9 cellular contexts compared by ENCODE assay signal in the genomic region with DNA sequence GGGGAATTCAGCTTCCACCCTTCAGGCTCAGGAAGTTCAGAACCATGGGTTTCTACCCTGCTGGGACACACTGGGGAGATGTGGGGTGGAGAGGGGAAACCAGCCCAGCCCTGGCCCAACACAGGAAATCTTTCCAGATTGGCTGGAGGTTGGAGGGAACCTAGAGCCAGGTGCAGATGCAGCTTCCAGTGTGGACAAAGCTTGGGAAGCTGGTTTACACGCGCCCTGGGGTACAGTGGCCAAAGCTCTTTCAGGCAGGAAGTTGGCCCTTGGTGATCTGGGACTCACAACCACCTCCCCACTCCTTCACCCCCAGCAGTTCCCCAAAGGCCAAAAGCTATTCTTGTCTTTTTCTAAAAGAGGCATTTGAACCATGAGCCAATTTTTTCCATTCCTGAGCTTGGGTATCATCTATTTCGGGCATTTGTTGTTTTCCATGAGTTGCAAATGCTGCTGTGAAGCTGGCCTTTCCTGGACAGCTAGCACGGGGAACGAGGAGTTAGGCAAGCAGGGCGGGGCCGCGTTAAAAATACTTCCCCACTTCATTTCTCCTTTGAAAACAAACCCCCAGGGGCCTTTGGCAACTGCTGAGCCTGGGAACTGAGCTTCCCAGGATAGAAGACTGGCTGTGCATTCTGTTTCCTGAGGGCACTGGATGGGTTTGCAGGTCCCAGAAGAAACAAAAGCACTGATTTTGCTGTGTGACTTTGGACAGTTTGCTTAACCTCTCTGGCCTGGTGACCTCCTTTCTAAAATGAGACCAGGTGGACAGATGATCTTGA. TPM values are rescaled to one million over a fixed set of nuclear protein-coding genes. Genes with fewer than 3 reads are reported as not detected.
A peak's percentile ranks its signal among the peaks of the same experiment; 100 is the strongest.
DNase-seq lines count a peak whose midpoint lies in the region; ATAC-seq and TF ChIP-seq lines count a peak whose summit lies in the region.
"Had no signal": no experiment of that assay in that cellular context is flagged by ENCODE, and none has a peak within 500 bp of the region (broad histone marks: within the 10 kb centered on the region; RNA-seq: fewer than 3 reads in every experiment).

No MANE protein-coding gene starts in this region.

- H3K36me3 Mint-ChIP-seq in CD4-positive, alpha-beta memory T cell, result peaks cover 0 to 12% of the 10 kb centered on the region in 2 donors
- H3K36me3 Mint-ChIP-seq: naive thymus-derived CD8-positive, alpha-beta T cell had no signal

- H3K4me1 Mint-ChIP-seq in CD4-positive, alpha-beta memory T cell, result peaks cover 14 to 63% (median 35%) of the 10 kb centered on the region in 4 donors

- peaks cover 51% of the 10 kb centered on the region for H3K4me1 ChIP-seq in CD4-positive, alpha-beta memory T cell (ENCODE audit: insufficient read depth, low read length)
- peaks cover 15% of the 10 kb centered on the region for H3K4me1 ChIP-seq in prostate gland (replicated peaks)

- H3K27ac Mint-ChIP-seq in CD4-positive, alpha-beta memory T cell, result peak overlapping the region in 4 of 7 donors; percentile 3 to 98 (median 44)

- no peak for TF ChIP-seq POLR2A in prostate gland (IDR thresholded peaks at IDR 0.05)

- H3K9me3 ChIP-seq in CD4-positive, alpha-beta memory T cell (ENCODE audit: control insufficient read depth in 1 of 2, low read length in 2 of 2), result no peaks in the 10 kb centered on the region
- no peaks in the 10 kb centered on the region for H3K9me3 ChIP-seq in prostate gland

- no peak overlapping the region for H3K4me3 ChIP-seq in CD4-positive, alpha-beta memory T cell (ENCODE audit: low read length in 2 of 2)
- H3K4me3 ChIP-seq in prostate gland, result no peak overlapping the region

- H3K9me3 Mint-ChIP-seq in CD4-positive, alpha-beta memory T cell, result peaks cover 0 to 3% (median 0%) of the 10 kb centered on the region in 8 donors

- H3K27me3 ChIP-seq in CD4-positive, alpha-beta memory T cell (ENCODE audit: insufficient read depth, low read length), result no peaks in the 10 kb centered on the region
- no peaks in the 10 kb centered on the region for H3K27me3 ChIP-seq in prostate gland (replicated peaks; ENCODE audit: insufficient read depth)

- intact Hi-C loops in CD4-positive, alpha-beta memory T cell (cut with micrococcal nuclease), result no loop called here
- intact Hi-C loops in prostate gland (cut with DNase I), result loop anchor here (5.0 to 10.0 kb wide), 4 partner anchors 284 to 421 kb away; a partner anchor contains a TSS

- no peaks in the 10 kb centered on the region for H3K27me3 Mint-ChIP-seq in CD4-positive, alpha-beta memory T cell
- H3K27me3 Mint-ChIP-seq: naive thymus-derived CD8-positive, alpha-beta T cell had no signal

- no peak for TF ChIP-seq CTCF in prostate gland (IDR thresholded peaks at IDR 0.05)

- DNase-seq in CD4-positive, alpha-beta memory T cell, result no peak
- peak; percentile 15 for DNase-seq in OCI-M1 (lab: John Stamatoyannopoulos, UW)
- peak; percentile 98 for DNase-seq in fibroblast of gingiva (ENCODE audit: low read depth)
- DNase-seq in prostate gland (ENCODE audit: low spot score), result peak; percentile 84
- no peak for DNase-seq in OCI-M2 (lab: John Stamatoyannopoulos, UW; ENCODE audit: unreplicated experiment)
- no peak for DNase-seq in NCI-H82 (lab: John Stamatoyannopoulos, UW)

- POLR2A ChIA-PET in CD4-positive, alpha-beta memory T cell (lab: Charles Lee; ENCODE audit: partially characterized antibody), result interaction anchor here (0.9 to 17.7 kb wide), 3 partner anchors 7 to 19 kb away, joined by 3 to 320 read pairs (median 201); no protein-coding TSS in a partner anchor

- H3K27ac ChIP-seq in CD4-positive, alpha-beta memory T cell (ENCODE audit: low read depth, low read length), result no peak overlapping the region
- H3K27ac ChIP-seq in prostate gland, result peak overlapping the region; percentile 80 to 83

- CTCF ChIA-PET in CD4-positive, alpha-beta memory T cell (lab: Charles Lee; ENCODE audit: partially characterized antibody), result interaction anchor here (0.7 to 15.1 kb wide), 6 partner anchors 11 to 231 kb away, joined by 3 to 169 read pairs (median 4); no protein-coding TSS in a partner anchor

- no peak for ATAC-seq in GM18907 (IDR thresholded peaks at IDR 0.05; ENCODE audit: unreplicated experiment)
- ATAC-seq in GM18867 (IDR thresholded peaks at IDR 0.05; ENCODE audit: unreplicated experiment), result no peak
- ATAC-seq: naive thymus-derived CD8-positive, alpha-beta T cell had no signal

- no peak overlapping the region for H3K4me3 Mint-ChIP-seq in CD4-positive, alpha-beta memory T cell

- WGBS in prostate gland, result 17% methylated on average over 8 of the region's 8 CpGs

- no peaks in the 10 kb centered on the region for H3K36me3 ChIP-seq in CD4-positive, alpha-beta memory T cell (ENCODE audit: insufficient read depth, low read length)
- H3K36me3 ChIP-seq in prostate gland, result no peaks in the 10 kb centered on the region

RNA-seq across cellular contexts. Expression of a gene that starts 3.1 kb away (rescaled TPM):
- 10 to 100 TPM; 80.0 to 83.8 TPM for total RNA-seq in CD4-positive, alpha-beta memory T cell
- 10 to 100 TPM; 31.4 to 69.6 TPM for polyA plus RNA-seq in CD4-positive, alpha-beta memory T cell
- total RNA-seq in prostate gland, result 10 to 100 TPM; 23.0 to 54.6 TPM

RNA-seq across cellular contexts. Expression of a gene that starts 28.3 kb away (rescaled TPM):
- under 1 TPM in 1 of 2 experiments, not detected in 1; 0.22 TPM for total RNA-seq in CD4-positive, alpha-beta memory T cell
- polyA plus RNA-seq in CD4-positive, alpha-beta memory T cell, result not detected
- 10 to 100 TPM in 1 of 2 donors, 1 to 10 TPM in 1; 8.9 to 28.9 TPM for total RNA-seq in prostate gland

Comparison
In these comparisons a context has a peak if more than half of its experiments do, and no peak if none do; other contexts are left out.
1. DNase-seq: peak in OCI-M1 (single experiment), fibroblast of gingiva (single experiment) and prostate gland (single experiment); none in CD4-positive, alpha-beta memory T cell (0 of 5), OCI-M2 (single experiment) and NCI-H82 (single experiment).
2. RNA of a gene that starts 28.3 kb away (total RNA-seq): 8.9 to 28.9 TPM in prostate gland; 0.22 TPM in CD4-positive, alpha-beta memory T cell; every median in the first group is over 4 times any median in the second.